8 cellular contexts compared by ENCODE assay signal in the genomic region with DNA sequence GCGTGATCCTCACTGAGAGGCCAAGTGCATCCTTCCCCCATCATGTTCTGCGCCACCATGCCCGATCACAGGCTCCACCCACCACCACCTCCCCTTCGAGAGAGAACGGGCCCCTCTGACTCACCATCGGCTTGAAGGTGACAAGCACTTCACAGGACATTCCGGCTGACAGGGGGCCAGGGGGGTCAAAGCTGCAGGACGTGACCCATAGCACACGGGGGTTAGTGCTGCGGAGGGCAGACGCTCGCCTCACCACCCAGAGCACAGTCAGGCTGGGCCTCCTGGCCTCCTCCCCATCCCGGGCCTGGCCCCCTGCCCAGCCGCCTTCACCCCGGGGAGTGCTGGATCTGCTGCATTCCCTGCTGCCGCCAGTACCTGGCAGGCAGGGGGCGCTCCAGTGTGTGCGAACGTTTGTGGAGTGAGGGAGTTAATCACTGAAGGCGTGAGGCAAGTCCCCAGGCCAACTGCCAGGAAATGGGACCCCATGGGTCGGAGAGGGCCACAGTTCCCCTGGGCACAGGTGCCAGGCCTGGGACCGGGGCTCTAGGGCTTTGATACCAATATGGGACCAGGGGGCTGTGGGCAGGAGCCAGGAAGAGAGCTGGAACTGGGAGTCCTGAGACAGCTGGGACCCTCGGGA. TPM values are rescaled to one million over a fixed set of nuclear protein-coding genes. Genes with fewer than 3 reads are reported as not detected.
A peak's percentile ranks its signal among the peaks of the same experiment; 100 is the strongest.
DNase-seq lines count a peak whose midpoint lies in the region; ATAC-seq, FAIRE-seq and TF ChIP-seq lines count a peak whose summit lies in the region.

No MANE protein-coding gene starts in this region.

- DNase-seq in AG04449 (ENCODE audit: low read depth, low spot score): no peak
- DNase-seq in GM18507 (ENCODE audit: extremely low spot score, insufficient read length, low read depth): peak; percentile 50
- peak; percentile 73 for DNase-seq in NCI-H510A (lab: John Stamatoyannopoulos, UW)
- DNase-seq in activated CD4-positive, alpha-beta T cell treated with anti-CD3 and anti-CD28 coated beads, Interleukin-2, amount 50 U/mL, for 24 hours (ENCODE audit: low read depth in 1 of 2, low spot score in 1 of 2): peak; percentile 42 to 53
- DNase-seq in dorsolateral prefrontal cortex: peak; percentile 52 to 97 (median 80)
- DNase-seq in lower leg skin (ENCODE audit: low spot score in 2 of 2): peak; percentile 58 to 95
- DNase-seq in stimulated activated CD8-positive, alpha-beta memory T cell treated with anti-CD3 and anti-CD28 coated beads, Interleukin-12 subunit alpha, Interleukin-12 subunit beta, amount 100 ng/mL, for 1 hour (ENCODE audit: low read depth): peak; percentile 21

- POLR2A ChIA-PET in AG04449 (lab: Yijun Ruan, JAX): no interaction called here

- no peak for TF ChIP-seq POLR2A in lower leg skin (IDR thresholded peaks at IDR 0.05)

- H3K4me3 ChIP-seq in AG04449 (ENCODE audit: low read depth, low read length) (no peak overlapping the region), dorsolateral prefrontal cortex (peak overlapping the region in 44 of 59 donors; percentile 6 to 54 (median 32)), lower leg skin (ENCODE audit: low read depth, poor library complexity, severe bottlenecking) (no peak overlapping the region)

- no peak for ATAC-seq in HG02678 (IDR thresholded peaks at IDR 0.05; ENCODE audit: unreplicated experiment)

- CTCF ChIA-PET in AG04449 (lab: Yijun Ruan, JAX): interaction anchor here (0.6 to 3.6 kb wide), 18 partner anchors 10 to 223 kb away, joined by 3 to 32 read pairs (median 5); partner anchors contain the start of gene GABRD

- peak; percentile 84 for TF ChIP-seq CTCF in AG04449 (IDR thresholded peaks at IDR 0.05; ENCODE audit: insufficient read depth, low read length, missing control alignments)
- peak; percentile 37 to 86 (median 73) for TF ChIP-seq CTCF in dorsolateral prefrontal cortex (IDR thresholded peaks at IDR 0.05 in 54 of 56, conservative IDR thresholded peaks at IDR 0.05 in 2 of 56; ENCODE audit: low read depth in 1 of 56, partially characterized antibody in 56 of 56)
- peak in 1 of 3 donors; percentile 69 for TF ChIP-seq CTCF in lower leg skin (IDR thresholded peaks at IDR 0.05)

- intact Hi-C loops in dorsolateral prefrontal cortex (cut with DNase I): loop anchor here (1.0 to 10.0 kb wide), 3 partner anchors 84 to 195 kb away; no protein-coding TSS in a partner anchor
- intact Hi-C loops in lower leg skin (cut with DNase I; ENCODE audit: low total_unique reads): loop anchor here (5.0 kb wide), 1 partner anchor 87 kb away; no protein-coding TSS in a partner anchor

- H3K27me3 ChIP-seq in dorsolateral prefrontal cortex: peaks cover 0 to 28% (median 0%) of the 10 kb centered on the region in 45 donors

- FAIRE-seq in GM18507 (lab: Jason Lieb, UNC): no peak

- H3K27ac ChIP-seq in dorsolateral prefrontal cortex: peak overlapping the region in 38 of 59 donors; percentile 1 to 83 (median 54)

- WGBS in lower leg skin, 2 donors: 3 to 7% methylated on average over 19 to 23 of the region's 23 CpGs

RNA-seq across cellular contexts. Expression of gene TMEM52, which starts 40.9 kb away (rescaled TPM):
- total RNA-seq in dorsolateral prefrontal cortex: 1 to 10 TPM in 71 of 120 experiments, under 1 TPM in 34, not detected in 15; 0.40 to 4.5 (median 1.4) TPM
- 1 to 10 TPM; 2.9 to 6.4 (median 4.1) TPM for total RNA-seq in lower leg skin

RNA-seq across cellular contexts. Expression of gene CFAP74, which starts 43.6 kb away (rescaled TPM):
- total RNA-seq in dorsolateral prefrontal cortex (10 to 100 TPM in 85 of 120 experiments, 1 to 10 TPM in 35; 3.1 to 23.8 (median 12.0) TPM), lower leg skin (under 1 TPM in 1 of 4 donors, not detected in 3; 0.10 TPM)

RNA-seq across cellular contexts. Expression of gene CALML6, which starts 44.9 kb away (rescaled TPM):
- total RNA-seq in dorsolateral prefrontal cortex (1 to 10 TPM in 79 of 120 experiments, under 1 TPM in 38, not detected in 3; 0.25 to 4.5 (median 1.2) TPM), lower leg skin (under 1 TPM; 0.13 to 0.89 (median 0.65) TPM)

RNA-seq across cellular contexts. Expression of gene GABRD, which starts 59.2 kb away (rescaled TPM):
- total RNA-seq in dorsolateral prefrontal cortex (100 to 1,000 TPM in 62 of 120 experiments, 10 to 100 TPM in 58; 24.7 to 182 (median 102) TPM), lower leg skin (1 to 10 TPM in 3 of 4 donors, not detected in 1; 1.1 to 5.1 (median 2.0) TPM)

Comparison
In these comparisons a context has a peak if more than half of its experiments do, and no peak if none do; other contexts are left out.
1. H3K4me3 ChIP-seq: peak in dorsolateral prefrontal cortex (44 of 59); none in AG04449 (single experiment) and lower leg skin (single experiment).